27 cellular contexts compared by ENCODE assay signal in the genomic region with DNA sequence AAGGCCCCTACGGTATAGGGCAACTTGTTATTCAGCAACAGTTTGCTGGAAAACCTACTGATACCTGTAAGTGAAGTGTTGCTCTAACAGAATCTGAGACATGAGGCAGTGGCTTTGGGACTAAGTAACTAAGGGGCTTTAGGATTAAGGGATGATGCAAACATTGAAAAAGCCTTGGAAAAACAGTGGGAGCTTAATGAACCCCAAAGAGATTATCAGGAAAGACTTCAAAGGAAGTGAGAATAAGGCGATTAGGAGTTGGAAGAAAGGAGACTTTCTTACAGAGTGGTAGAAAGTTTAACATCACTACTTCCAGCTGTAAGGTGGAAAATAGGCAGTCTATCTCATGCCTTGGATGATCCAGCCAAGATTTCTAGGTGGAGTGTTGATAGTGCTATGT.
"Had no signal": no experiment of that assay in that cellular context is flagged by ENCODE, and none has a peak within 500 bp of the region (broad histone marks: within the 10 kb centered on the region; RNA-seq: fewer than 3 reads in every experiment).

No MANE protein-coding gene starts in this region.

- H3K27ac ChIP-seq: left lung, lower lobe of right lung, ovary, skin epidermis, suprapubic skin, thoracic aorta, tibial artery, upper lobe of right lung had no signal

- H3K36me3 ChIP-seq: left lung, lower lobe of right lung, ovary, suprapubic skin, thoracic aorta, tibial artery, upper lobe of right lung had no signal

- H3K27ac Mint-ChIP-seq: immature natural killer cell; mesothelial cell of epicardium; natural killer cell; nephron progenitor cell; progenitor cell of endocrine pancreas; stimulated activated effector memory CD8-positive, alpha-beta T cell treated with anti-CD3 and anti-CD28 coated beads, Interleukin-12 subunit alpha, Interleukin-12 subunit beta, amount 100 ng/mL, for 72 hours; stimulated activated naive CD8-positive, alpha-beta T cell treated with anti-CD3 and anti-CD28 coated beads, Interleukin-15, Interleukin-2, amounts not matched to agents 100 ng/mL and 50 ng/mL, for 24 hours had no signal

- H3K9me3 ChIP-seq: left lung, lower lobe of right lung, ovary, suprapubic skin, thoracic aorta, tibial artery, upper lobe of right lung had no signal

- H3K27me3 Mint-ChIP-seq: stimulated activated naive CD8-positive, alpha-beta T cell treated with anti-CD3 and anti-CD28 coated beads, Interleukin-15, Interleukin-2, amounts not matched to agents 100 ng/mL and 50 ng/mL, for 24 hours had no signal

- H3K36me3 Mint-ChIP-seq: immature natural killer cell; mesothelial cell of epicardium; naive B cell; natural killer cell; stimulated activated effector memory CD8-positive, alpha-beta T cell treated with anti-CD3 and anti-CD28 coated beads, Interleukin-12 subunit alpha, Interleukin-12 subunit beta, amount 100 ng/mL, for 72 hours had no signal

- H3K4me3 ChIP-seq: left lung, lower lobe of right lung, ovary, skin epidermis, suprapubic skin, thoracic aorta, tibial artery, upper lobe of right lung had no signal

- H3K9me3 Mint-ChIP-seq: mesothelial cell of epicardium; naive B cell; natural killer cell; nephron progenitor cell; stimulated activated effector memory CD8-positive, alpha-beta T cell treated with anti-CD3 and anti-CD28 coated beads, Interleukin-12 subunit alpha, Interleukin-12 subunit beta, amount 100 ng/mL, for 72 hours; stimulated activated naive CD8-positive, alpha-beta T cell treated with anti-CD3 and anti-CD28 coated beads, Interleukin-15, Interleukin-2, amounts not matched to agents 100 ng/mL and 50 ng/mL, for 24 hours had no signal

- ATAC-seq: left colon; left lung; lower lobe of right lung; natural killer cell; right cardiac atrium; stimulated activated effector memory CD8-positive, alpha-beta T cell treated with anti-CD3 and anti-CD28 coated beads, Interleukin-12 subunit alpha, Interleukin-12 subunit beta, amount 100 ng/mL, for 72 hours; upper lobe of right lung had no signal

- FAIRE-seq: islet of Langerhans, kidney, urothelium cell line had no signal

- H3K4me3 Mint-ChIP-seq: immature natural killer cell; mesothelial cell of epicardium; naive B cell; natural killer cell; nephron progenitor cell; stimulated activated effector memory CD8-positive, alpha-beta T cell treated with anti-CD3 and anti-CD28 coated beads, Interleukin-12 subunit alpha, Interleukin-12 subunit beta, amount 100 ng/mL, for 72 hours; stimulated activated naive CD8-positive, alpha-beta T cell treated with anti-CD3 and anti-CD28 coated beads, Interleukin-15, Interleukin-2, amounts not matched to agents 100 ng/mL and 50 ng/mL, for 24 hours had no signal

- H3K27me3 ChIP-seq: left lung, ovary, suprapubic skin, tibial artery, upper lobe of right lung had no signal

- DNase-seq: hypothalamus; immature natural killer cell; kidney; left colon; left lung; lower lobe of right lung; mammary epithelial cell; mesenchymal stem cell; naive B cell; natural killer cell; nephron progenitor cell; ovary; right cardiac atrium; stimulated activated CD4-positive, alpha-beta T cell treated with anti-CD3 and anti-CD28 coated beads, Interleukin-4, amount 100 ng/mL, for 24 hours; stimulated activated naive CD4-positive, alpha-beta T cell; tibial artery; trophoblast cell; upper lobe of right lung had no signal
